8 cellular contexts compared by ENCODE assay signal in genomic region chr6:146785001-146785585, GRCh38.
DNase-seq lines count a peak whose midpoint lies in the region; ATAC-seq lines count a peak whose summit lies in the region.

No MANE protein-coding gene starts in this region.

- H3K27ac Mint-ChIP-seq in activated naive CD8-positive, alpha-beta T cell treated with anti-CD3 and anti-CD28 coated beads for 36 hours = no peak overlapping the region

- peaks cover 3% of the 10 kb centered on the region for H3K27me3 Mint-ChIP-seq in activated naive CD8-positive, alpha-beta T cell treated with anti-CD3 and anti-CD28 coated beads for 36 hours

- no peak overlapping the region for H3K4me3 Mint-ChIP-seq in activated naive CD8-positive, alpha-beta T cell treated with anti-CD3 and anti-CD28 coated beads for 36 hours

- H3K4me1 Mint-ChIP-seq in activated naive CD8-positive, alpha-beta T cell treated with anti-CD3 and anti-CD28 coated beads for 36 hours = no peaks in the 10 kb centered on the region

- peak; percentile 10 to 30 for DNase-seq in activated CD4-positive, alpha-beta T cell treated with anti-CD3 and anti-CD28 coated beads for 4 hours
- no peak for DNase-seq in activated CD4-positive, alpha-beta T cell treated with anti-CD3 and anti-CD28 coated beads for 1 hour
- DNase-seq in NCI-H526 (lab: John Stamatoyannopoulos, UW) = peak; percentile 44 to 83
- DNase-seq in activated naive CD8-positive, alpha-beta T cell treated with anti-CD3 and anti-CD28 coated beads for 36 hours = peak; percentile 4
- peak; percentile 56 for DNase-seq in left kidney (ENCODE audit: low read depth, low spot score)
- no peak for DNase-seq in HuH-7 (ENCODE audit: low spot score)

- ATAC-seq in GM21367 (IDR thresholded peaks at IDR 0.05; ENCODE audit: unreplicated experiment) (peak; percentile 96), HG03469 (IDR thresholded peaks at IDR 0.05; ENCODE audit: unreplicated experiment) (peak; percentile 94)

- no peaks in the 10 kb centered on the region for H3K36me3 Mint-ChIP-seq in activated naive CD8-positive, alpha-beta T cell treated with anti-CD3 and anti-CD28 coated beads for 36 hours

- no peaks in the 10 kb centered on the region for H3K9me3 Mint-ChIP-seq in activated naive CD8-positive, alpha-beta T cell treated with anti-CD3 and anti-CD28 coated beads for 36 hours

Comparison
In these comparisons a context has a peak if more than half of its experiments do, and no peak if none do; other contexts are left out.
1. DNase-seq: peak in activated CD4-positive, alpha-beta T cell treated with anti-CD3 and anti-CD28 coated beads for 4 hours (2 of 2), NCI-H526 (2 of 2), activated naive CD8-positive, alpha-beta T cell treated with anti-CD3 and anti-CD28 coated beads for 36 hours (single experiment) and left kidney (single experiment); none in activated CD4-positive, alpha-beta T cell treated with anti-CD3 and anti-CD28 coated beads for 1 hour (single experiment) and HuH-7 (single experiment).